Comparison of ENCODE assay signal across 8 cellular contexts in the genomic region with DNA sequence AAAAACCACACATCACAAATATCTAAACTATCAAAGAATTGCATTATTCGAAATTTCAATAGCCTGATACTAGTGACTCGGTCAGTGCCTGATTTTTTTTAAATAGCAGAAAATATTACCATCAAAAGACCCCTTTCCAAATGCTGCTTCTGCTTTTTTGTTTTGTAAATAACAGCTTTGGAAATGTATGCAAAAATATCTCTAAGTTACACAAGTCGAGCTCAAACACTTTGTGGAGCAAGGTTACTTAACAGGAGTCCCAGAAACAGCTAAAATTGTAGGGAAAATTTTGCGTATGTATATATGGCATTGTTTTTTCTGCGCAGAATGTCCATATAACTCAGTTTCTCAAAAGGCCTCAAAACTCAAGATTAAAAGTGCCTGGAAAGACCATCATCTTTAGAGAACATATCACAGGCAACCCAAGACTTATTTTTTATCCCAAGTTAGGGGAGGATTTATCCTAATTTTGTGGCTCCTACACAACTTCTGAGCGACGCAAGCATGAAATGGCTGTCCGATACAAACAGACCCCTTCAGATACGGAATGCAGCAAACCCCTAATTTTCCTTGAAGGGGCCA. TPM values are rescaled to one million over a fixed set of nuclear protein-coding genes. Genes with fewer than 3 reads are reported as not detected.
A peak's percentile ranks its signal among the peaks of the same experiment; 100 is the strongest.
DNase-seq lines count a peak whose midpoint lies in the region; ATAC-seq, FAIRE-seq and TF ChIP-seq lines count a peak whose summit lies in the region.

No MANE protein-coding gene starts in this region.

- H3K27ac ChIP-seq in SK-N-MC (no peak overlapping the region), sigmoid colon (peak overlapping the region; percentile 93 to 99 (median 96))

- intact Hi-C loops in sigmoid colon (cut with DNase I): loop anchor here (5.0 to 10.0 kb wide), 4 partner anchors 95 to 242 kb away; a partner anchor contains a TSS

- H3K9me3 ChIP-seq in SK-N-MC (ENCODE audit: low read depth, low read length): no peaks in the 10 kb centered on the region
- H3K9me3 ChIP-seq in sigmoid colon: no peaks in the 10 kb centered on the region

- no peaks in the 10 kb centered on the region for H3K27me3 ChIP-seq in sigmoid colon

- WGBS in sigmoid colon, 2 donors: 22 to 25% methylated on average over 9 of the region's 9 CpGs

- peaks cover 0 to 21% (median 13%) of the 10 kb centered on the region in 4 donors for H3K4me1 ChIP-seq in sigmoid colon

- no peak for TF ChIP-seq CTCF in fibroblast of the aortic adventitia (IDR thresholded peaks at IDR 0.05; ENCODE audit: insufficient read depth, low read length)
- TF ChIP-seq CTCF in sigmoid colon (IDR thresholded peaks at IDR 0.05): no peak
- no peak for TF ChIP-seq CTCF in D721Med (IDR thresholded peaks at IDR 0.05; ENCODE audit: insufficient read depth, missing control alignments)

- H3K36me3 ChIP-seq in SK-N-MC (ENCODE audit: insufficient read depth, low read length) (no peaks in the 10 kb centered on the region), sigmoid colon (no peaks in the 10 kb centered on the region)

- peak overlapping the region; percentile 87 for H3K4me3 ChIP-seq in SK-N-MC
- H3K4me3 ChIP-seq in fibroblast of the aortic adventitia (ENCODE audit: low read depth, low read length): peak overlapping the region; percentile 82
- peak overlapping the region; percentile 76 to 90 (median 84) for H3K4me3 ChIP-seq in sigmoid colon

- peak overlapping the region; percentile 83 for H3K9ac ChIP-seq in SK-N-MC (ENCODE audit: insufficient read length)

- TF ChIP-seq POLR2A in GM12892 (IDR thresholded peaks at IDR 0.05; ENCODE audit: low read depth, low read length): no peak
- TF ChIP-seq POLR2A in sigmoid colon (IDR thresholded peaks at IDR 0.05): no peak

- DNase-seq in GM12892 (ENCODE audit: insufficient read length) (no peak), SK-N-MC (ENCODE audit: low read depth, low spot score) (no peak), fibroblast of the aortic adventitia (ENCODE audit: low read depth) (no peak), sigmoid colon (no peak), NCI-H2081 (lab: John Stamatoyannopoulos, UW) (no peak), amygdala (lab: John Stamatoyannopoulos, UW) (no peak), D721Med (ENCODE audit: insufficient read length, low spot score) (no peak)

- FAIRE-seq in GM12892 (lab: Jason Lieb, UNC): peak; percentile 51
- no peak for FAIRE-seq in D721Med (lab: Jason Lieb, UNC)

- no peak for TF ChIP-seq EP300 in sigmoid colon (IDR thresholded peaks at IDR 0.05)

- no peak for ATAC-seq in HG03108 (IDR thresholded peaks at IDR 0.05; ENCODE audit: unreplicated experiment)

RNA-seq across cellular contexts. Expression of a gene that starts 1.4 kb away (rescaled TPM):
- 11.5 TPM for polyA plus RNA-seq in GM12892 (2012; ENCODE audit: missing spikeins)
- total RNA-seq in fibroblast of the aortic adventitia (ENCODE audit: low replicate concordance) (10.8 and 17.1 TPM in 2 replicates), sigmoid colon (10 to 100 TPM; 12.8 to 17.4 (median 15.6) TPM)
- 1 to 10 TPM in 1 of 3 donors, under 1 TPM in 2; 0.23 to 2.9 (median 0.60) TPM for polyA plus RNA-seq in sigmoid colon
